1 cellular context compared by ENCODE assay signal in genomic region chr19:8505680-8506401, GRCh38.
A peak's percentile ranks its signal among the peaks of the same experiment; 100 is the strongest.
TF ChIP-seq lines count a peak whose summit lies in the region.

No MANE protein-coding gene starts in this region.

TF ChIP-seq in HepG2, 621 proteins besides CTCF, POLR2A, EP300 and RAD21 (continued from another document):
- TF ChIP-seq, protein P1, sequence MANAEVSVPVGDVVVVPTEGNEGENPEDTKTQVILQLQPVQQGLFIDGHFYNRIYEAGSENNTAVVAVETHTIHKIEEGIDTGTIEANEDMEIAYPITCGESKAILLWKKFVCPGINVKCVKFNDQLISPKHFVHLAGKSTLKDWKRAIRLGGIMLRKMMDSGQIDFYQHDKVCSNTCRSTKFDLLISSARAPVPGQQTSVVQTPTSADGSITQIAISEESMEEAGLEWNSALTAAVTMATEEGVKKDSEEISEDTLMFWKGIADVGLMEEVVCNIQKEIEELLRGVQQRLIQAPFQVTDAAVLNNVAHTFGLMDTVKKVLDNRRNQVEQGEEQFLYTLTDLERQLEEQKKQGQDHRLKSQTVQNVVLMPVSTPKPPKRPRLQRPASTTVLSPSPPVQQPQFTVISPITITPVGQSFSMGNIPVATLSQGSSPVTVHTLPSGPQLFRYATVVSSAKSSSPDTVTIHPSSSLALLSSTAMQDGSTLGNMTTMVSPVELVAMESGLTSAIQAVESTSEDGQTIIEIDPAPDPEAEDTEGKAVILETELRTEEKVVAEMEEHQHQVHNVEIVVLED (CRISPR knock-in tag; IDR thresholded peaks at IDR 0.05; ENCODE audit: borderline replicate concordance): no peak
- TF ChIP-seq CEBPB (IDR thresholded peaks at IDR 0.05; ENCODE audit: borderline replicate concordance, low read depth, low read length) (no peak), ZBTB26 (CRISPR knock-in tag; IDR thresholded peaks at IDR 0.05; ENCODE audit: borderline replicate concordance) (no peak), NKX3-1 (CRISPR knock-in tag; IDR thresholded peaks at IDR 0.05) (no peak), GPBP1L1 (CRISPR knock-in tag; IDR thresholded peaks at IDR 0.05) (no peak), HDAC2 (CRISPR knock-in tag; IDR thresholded peaks at IDR 0.05) (no peak), HES4 (CRISPR knock-in tag; IDR thresholded peaks at IDR 0.05; ENCODE audit: borderline replicate concordance) (no peak), TFE3 (CRISPR knock-in tag; IDR thresholded peaks at IDR 0.05) (peak; percentile 32; the same call in 1 of the 2 replicates), SCMH1 (CRISPR knock-in tag; IDR thresholded peaks at IDR 0.05; ENCODE audit: borderline replicate concordance) (no peak), POGZ (CRISPR knock-in tag; IDR thresholded peaks at IDR 0.05) (peak; percentile 27; the same call in 1 of the 2 replicates), SALL1 (CRISPR knock-in tag; IDR thresholded peaks at IDR 0.05) (peak; percentile 59), IRF9 (CRISPR knock-in tag; IDR thresholded peaks at IDR 0.05; ENCODE audit: borderline replicate concordance) (peak; percentile 69; the same call in 1 of the 2 replicates), ZC3H13 (CRISPR knock-in tag; IDR thresholded peaks at IDR 0.05) (no peak; the same call in 1 of the 2 replicates), ZBTB14 (CRISPR knock-in tag; IDR thresholded peaks at IDR 0.05) (peak; percentile 17), GATAD2A (CRISPR knock-in tag; IDR thresholded peaks at IDR 0.05) (0 out of 2 replicates have a peak, but pooled peaks have one; percentile 13), PAXIP1 (CRISPR knock-in tag; conservative IDR thresholded peaks at IDR 0.05) (peak; percentile 17; the same call in 1 of the 2 replicates), ZNF777 (CRISPR knock-in tag; IDR thresholded peaks at IDR 0.05) (no peak), ZFP90 (CRISPR knock-in tag; IDR thresholded peaks at IDR 0.05; ENCODE audit: borderline replicate concordance) (peak; percentile 56), NFIB (CRISPR knock-in tag; IDR thresholded peaks at IDR 0.05; ENCODE audit: borderline replicate concordance) (no peak), KLF13 (CRISPR knock-in tag; IDR thresholded peaks at IDR 0.05) (peak; percentile 54; the same call in 1 of the 2 replicates), RCOR2 (CRISPR knock-in tag; IDR thresholded peaks at IDR 0.05) (no peak), ZNF576 (CRISPR knock-in tag; IDR thresholded peaks at IDR 0.05) (no peak), KDM3A (CRISPR knock-in tag; IDR thresholded peaks at IDR 0.05; ENCODE audit: low read depth) (peak; percentile 66; the same call in 1 of the 2 replicates), FOXK2 (IDR thresholded peaks at IDR 0.05) (no peak), CBX1 (IDR thresholded peaks at IDR 0.05; ENCODE audit: low read depth) (no peak), MYC (CRISPR knock-in tag; IDR thresholded peaks at IDR 0.05; ENCODE audit: borderline replicate concordance) (peak; percentile 92), ZNF280B (CRISPR knock-in tag; IDR thresholded peaks at IDR 0.05; ENCODE audit: borderline replicate concordance) (no peak), ZNF251 (CRISPR knock-in tag; IDR thresholded peaks at IDR 0.05) (no peak)
- TF ChIP-seq, protein P2, sequence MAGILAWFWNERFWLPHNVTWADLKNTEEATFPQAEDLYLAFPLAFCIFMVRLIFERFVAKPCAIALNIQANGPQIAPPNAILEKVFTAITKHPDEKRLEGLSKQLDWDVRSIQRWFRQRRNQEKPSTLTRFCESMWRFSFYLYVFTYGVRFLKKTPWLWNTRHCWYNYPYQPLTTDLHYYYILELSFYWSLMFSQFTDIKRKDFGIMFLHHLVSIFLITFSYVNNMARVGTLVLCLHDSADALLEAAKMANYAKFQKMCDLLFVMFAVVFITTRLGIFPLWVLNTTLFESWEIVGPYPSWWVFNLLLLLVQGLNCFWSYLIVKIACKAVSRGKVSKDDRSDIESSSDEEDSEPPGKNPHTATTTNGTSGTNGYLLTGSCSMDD (CRISPR knock-in tag; IDR thresholded peaks at IDR 0.05): no peak
